1 cellular context compared by ENCODE assay signal in the genomic region with DNA sequence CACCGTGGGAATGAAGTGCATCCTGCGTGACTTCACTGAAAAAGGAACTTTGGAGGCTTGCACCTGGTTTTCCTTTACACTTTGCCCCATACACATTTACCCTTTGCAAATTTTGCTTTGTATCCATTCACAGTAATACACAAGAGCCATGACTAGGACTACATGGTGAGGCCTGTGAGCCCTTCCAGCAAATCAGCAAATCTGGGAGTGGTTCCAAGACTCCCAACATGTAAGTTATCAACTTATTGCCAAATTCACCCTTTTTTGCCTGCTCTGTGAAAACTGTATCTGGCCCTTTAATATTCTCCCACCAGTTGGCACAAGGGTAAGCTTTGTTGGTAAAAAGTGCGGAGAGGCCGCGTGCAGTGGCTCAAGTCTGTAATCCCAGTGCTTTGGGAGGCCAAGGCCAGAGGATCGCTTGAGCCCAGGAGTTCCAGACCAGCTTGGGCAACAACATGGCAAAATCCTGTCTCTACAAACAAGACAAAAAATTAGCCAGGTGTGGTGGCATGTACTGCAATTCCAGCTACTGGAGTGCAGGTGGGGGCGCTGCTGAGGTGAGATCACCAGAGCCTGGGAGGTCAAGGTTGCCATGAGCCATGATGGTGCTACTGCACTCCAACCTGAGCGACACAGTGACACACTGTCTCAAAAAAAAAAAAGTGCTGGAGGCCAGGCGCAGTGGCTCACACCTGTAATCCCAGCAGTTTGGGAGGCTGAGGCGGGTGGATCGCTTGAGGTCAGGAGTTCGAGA.
A peak's percentile ranks its signal among the peaks of the same experiment; 100 is the strongest.
TF ChIP-seq lines count a peak whose summit lies in the region.

No MANE protein-coding gene starts in this region.

TF ChIP-seq in GM12878, 131 proteins besides CTCF, POLR2A, EP300 and RAD21:
- TF ChIP-seq BCL3 (IDR thresholded peaks at IDR 0.05; ENCODE audit: borderline replicate concordance, insufficient read depth, low read depth, low read length, poor library complexity, severe bottlenecking): peak; percentile 42
- TF ChIP-seq, protein P1, sequence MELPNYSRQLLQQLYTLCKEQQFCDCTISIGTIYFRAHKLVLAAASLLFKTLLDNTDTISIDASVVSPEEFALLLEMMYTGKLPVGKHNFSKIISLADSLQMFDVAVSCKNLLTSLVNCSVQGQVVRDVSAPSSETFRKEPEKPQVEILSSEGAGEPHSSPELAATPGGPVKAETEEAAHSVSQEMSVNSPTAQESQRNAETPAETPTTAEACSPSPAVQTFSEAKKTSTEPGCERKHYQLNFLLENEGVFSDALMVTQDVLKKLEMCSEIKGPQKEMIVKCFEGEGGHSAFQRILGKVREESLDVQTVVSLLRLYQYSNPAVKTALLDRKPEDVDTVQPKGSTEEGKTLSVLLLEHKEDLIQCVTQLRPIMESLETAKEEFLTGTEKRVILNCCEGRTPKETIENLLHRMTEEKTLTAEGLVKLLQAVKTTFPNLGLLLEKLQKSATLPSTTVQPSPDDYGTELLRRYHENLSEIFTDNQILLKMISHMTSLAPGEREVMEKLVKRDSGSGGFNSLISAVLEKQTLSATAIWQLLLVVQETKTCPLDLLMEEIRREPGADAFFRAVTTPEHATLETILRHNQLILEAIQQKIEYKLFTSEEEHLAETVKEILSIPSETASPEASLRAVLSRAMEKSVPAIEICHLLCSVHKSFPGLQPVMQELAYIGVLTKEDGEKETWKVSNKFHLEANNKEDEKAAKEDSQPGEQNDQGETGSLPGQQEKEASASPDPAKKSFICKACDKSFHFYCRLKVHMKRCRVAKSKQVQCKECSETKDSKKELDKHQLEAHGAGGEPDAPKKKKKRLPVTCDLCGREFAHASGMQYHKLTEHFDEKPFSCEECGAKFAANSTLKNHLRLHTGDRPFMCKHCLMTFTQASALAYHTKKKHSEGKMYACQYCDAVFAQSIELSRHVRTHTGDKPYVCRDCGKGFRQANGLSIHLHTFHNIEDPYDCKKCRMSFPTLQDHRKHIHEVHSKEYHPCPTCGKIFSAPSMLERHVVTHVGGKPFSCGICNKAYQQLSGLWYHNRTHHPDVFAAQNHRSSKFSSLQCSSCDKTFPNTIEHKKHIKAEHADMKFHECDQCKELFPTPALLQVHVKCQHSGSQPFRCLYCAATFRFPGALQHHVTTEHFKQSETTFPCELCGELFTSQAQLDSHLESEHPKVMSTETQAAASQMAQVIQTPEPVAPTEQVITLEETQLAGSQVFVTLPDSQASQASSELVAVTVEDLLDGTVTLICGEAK (IDR thresholded peaks at IDR 0.05; ENCODE audit: borderline replicate concordance): no peak
TF ChIP-seq in GM12878: peak in this region for 1.
